In the genomic region with DNA sequence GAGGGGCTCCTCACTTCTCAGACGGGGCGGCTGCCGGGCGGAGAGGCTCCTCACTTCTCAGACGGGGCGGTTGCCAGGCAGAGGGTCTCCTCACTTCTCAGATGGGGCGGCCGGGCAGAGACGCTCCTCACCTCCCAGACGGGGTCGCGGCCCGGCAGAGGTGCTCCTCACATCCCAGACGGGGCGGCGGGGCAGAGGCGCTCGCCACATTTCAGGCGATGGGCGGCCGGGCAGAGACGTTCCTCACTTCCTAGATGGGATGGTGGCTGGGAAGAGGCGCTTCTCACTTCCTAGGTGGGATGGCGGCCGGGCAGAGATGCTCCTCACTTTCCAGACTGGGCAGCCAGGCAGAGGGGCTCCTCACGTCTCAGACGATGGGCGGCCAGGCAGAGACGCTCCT, we compare ENCODE assay signal across 1 cellular context. TPM values are rescaled to one million over a fixed set of nuclear protein-coding genes. Genes with fewer than 3 reads are reported as not detected.
DNase-seq lines count a peak whose midpoint lies in the region; TF ChIP-seq lines count a peak whose summit lies in the region.
"Not testable (repeated sequence)": the region's sequence is repeated elsewhere in the genome, so short reads cannot be mapped to it uniquely, and the experiment has no call there.

No MANE protein-coding gene starts in this region.

- H3K4me1 Mint-ChIP-seq in osteocyte (ENCODE audit: unreplicated experiment), result not testable (repeated sequence)

- not testable (repeated sequence) for H3K4me3 Mint-ChIP-seq in osteocyte (ENCODE audit: unreplicated experiment)

- H3K9me3 Mint-ChIP-seq in osteocyte (ENCODE audit: unreplicated experiment), result not testable (repeated sequence)

- not testable (repeated sequence) for TF ChIP-seq CTCF in osteocyte (IDR thresholded peaks at IDR 0.05)

- H3K27ac Mint-ChIP-seq in osteocyte (ENCODE audit: unreplicated experiment), result not testable (repeated sequence)

- H3K36me3 Mint-ChIP-seq in osteocyte (ENCODE audit: unreplicated experiment), result not testable (repeated sequence)

- peak; percentile 51 for DNase-seq in osteocyte (ENCODE audit: extremely low spot score, unreplicated experiment)

- not testable (repeated sequence) for H3K27me3 Mint-ChIP-seq in osteocyte (ENCODE audit: unreplicated experiment)

RNA-seq across cellular contexts. Expression of a gene that starts 57.9 kb away (rescaled TPM):
- 9.9 and 10.4 TPM in 2 replicates for total RNA-seq in osteocyte
